In the genomic region with DNA sequence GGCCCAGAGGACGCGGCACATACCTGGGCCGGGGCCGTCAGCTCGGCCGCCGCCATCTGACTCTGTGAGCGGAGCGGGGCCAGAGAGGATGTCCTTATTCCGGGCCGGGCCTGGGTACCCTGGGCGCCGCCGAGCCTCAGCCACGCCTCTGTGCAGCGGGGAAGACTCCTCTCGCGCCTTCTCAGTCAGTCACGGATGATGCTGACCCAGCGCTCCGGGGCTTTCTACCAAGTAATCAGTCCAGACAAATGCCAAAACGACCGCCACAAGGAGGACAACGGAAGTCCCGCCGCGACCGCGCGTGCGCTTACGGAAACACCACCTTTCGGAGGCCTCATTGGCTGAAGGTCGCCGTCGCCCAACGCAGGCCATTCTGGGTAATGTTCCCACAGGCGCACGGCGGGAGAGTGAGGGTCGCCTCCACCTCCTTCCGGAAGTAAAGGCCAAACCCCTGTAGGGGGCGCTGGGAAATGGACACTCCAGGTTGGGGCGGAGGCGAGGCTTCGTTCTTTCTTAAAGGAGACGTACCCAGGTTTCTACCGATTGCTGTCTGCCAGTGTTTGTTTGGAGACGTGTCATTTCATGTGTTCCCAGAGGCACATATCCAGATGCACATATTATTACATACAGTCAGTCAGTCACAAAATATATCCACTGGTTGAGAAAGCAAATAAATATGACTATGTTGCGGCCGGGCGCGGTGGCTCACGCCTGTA, we compare ENCODE assay signal across 8 cellular contexts. TPM values are rescaled to one million over a fixed set of nuclear protein-coding genes. Genes with fewer than 3 reads are reported as not detected.
DNase-seq lines count a peak whose midpoint lies in the region; ATAC-seq and TF ChIP-seq lines count a peak whose summit lies in the region.

TSS of gene ZNF256 (minus strand) at position 288 of the 716 bp plus-strand sequence. CDS start at position 56, 232 bp downstream.

- ATAC-seq in GM21825 (IDR thresholded peaks at IDR 0.05; ENCODE audit: unreplicated experiment): peak; percentile 87

- intact Hi-C loops in cardiac septum (cut with DNase I): loop anchor here (1.0 to 5.0 kb wide), 5 partner anchors 12 to 335 kb away; partner anchors contain the start of genes ZNF134, ZNF135, ZNF418 and ZNF606
- intact Hi-C loops in tibial artery (cut with DNase I; ENCODE audit: low total_unique reads): no loop called here

- H3K4me3 ChIP-seq in LNCaP clone FGC (ENCODE audit: low read depth, low read length) (peak within 1 kb of the TSS; percentile 92), parathyroid adenoma (ENCODE audit: low read depth, low read length) (peak within 1 kb of the TSS; percentile 87), tibial artery (peak within 1 kb of the TSS; percentile 70 to 95)

- H2AFZ ChIP-seq in parathyroid adenoma: peak within 1 kb of the TSS; percentile 87

- peak; percentile 67 for TF ChIP-seq CTCF in LNCaP clone FGC (IDR thresholded peaks at IDR 0.05; ENCODE audit: control insufficient read depth, extremely low read depth, insufficient read depth)
- TF ChIP-seq CTCF in parathyroid adenoma (IDR thresholded peaks at IDR 0.05): peak; percentile 76
- peak; percentile 57 for TF ChIP-seq CTCF in tibial artery (IDR thresholded peaks at IDR 0.05)

- H3K27me3 ChIP-seq in parathyroid adenoma (ENCODE audit: control insufficient read depth, insufficient read depth, low read length) (no peaks in the 10 kb centered on the region), tibial artery (no peaks in the 10 kb centered on the region)

- H3K27ac ChIP-seq in adipose tissue (ENCODE audit: low read depth, low read length) (peak within 1 kb of the TSS; percentile 69), parathyroid adenoma (peak within 1 kb of the TSS; percentile 73), tibial artery (peak within 1 kb of the TSS; percentile 80 to 86)

- peaks cover 6% of the 10 kb centered on the region for H3K4me1 ChIP-seq in parathyroid adenoma
- H3K4me1 ChIP-seq in tibial artery: peaks cover 0 to 13% (median 4%) of the 10 kb centered on the region in 4 donors

- peak within 1 kb of the TSS; percentile 80 for H3K4me2 ChIP-seq in parathyroid adenoma (ENCODE audit: low read length)

- 6 to 7% (median 7%) methylated on average over 49 to 54 of the region's 54 CpGs for WGBS in adipose tissue, 3 donors

- no peaks in the 10 kb centered on the region for H3K9me3 ChIP-seq in parathyroid adenoma (ENCODE audit: control insufficient read depth, low read length)
- H3K9me3 ChIP-seq in tibial artery: peaks cover 0 to 41% (median 38%) of the 10 kb centered on the region in 3 donors

- no peaks in the 10 kb centered on the region for H3K79me2 ChIP-seq in parathyroid adenoma

- H3K9ac ChIP-seq in parathyroid adenoma: peak within 1 kb of the TSS; percentile 76

- no peaks in the 10 kb centered on the region for H3K36me3 ChIP-seq in parathyroid adenoma (ENCODE audit: control insufficient read depth, insufficient read depth, low read length)
- H3K36me3 ChIP-seq in tibial artery: peaks cover 29 to 34% (median 33%) of the 10 kb centered on the region in 3 donors

- peak; percentile 92 for DNase-seq in EL
- DNase-seq in LNCaP clone FGC (ENCODE audit: low read depth): peak; percentile 93
- peak; percentile 78 to 94 for DNase-seq in SW 1271 (lab: John Stamatoyannopoulos, UW)
- DNase-seq in cardiac septum (ENCODE audit: low spot score): peak; percentile 97
- DNase-seq in tibial artery: peak; percentile 92 to 96

RNA-seq across cellular contexts. Expression of gene ZNF256, which starts in this region (rescaled TPM):
- 1 to 10 TPM; 1.1 to 2.5 (median 1.5) TPM for polyA plus RNA-seq in adipose tissue
- 9.4 TPM for total RNA-seq in cardiac septum

Comparison
In these comparisons a context has a peak if more than half of its experiments do, and no peak if none do; other contexts are left out.
1. Peak in every context shown above with its lines: DNase-seq, ATAC-seq, H3K4me3 ChIP-seq and H3K27ac ChIP-seq.